Comparison of ENCODE assay signal across 1 cellular context in the genomic region with DNA sequence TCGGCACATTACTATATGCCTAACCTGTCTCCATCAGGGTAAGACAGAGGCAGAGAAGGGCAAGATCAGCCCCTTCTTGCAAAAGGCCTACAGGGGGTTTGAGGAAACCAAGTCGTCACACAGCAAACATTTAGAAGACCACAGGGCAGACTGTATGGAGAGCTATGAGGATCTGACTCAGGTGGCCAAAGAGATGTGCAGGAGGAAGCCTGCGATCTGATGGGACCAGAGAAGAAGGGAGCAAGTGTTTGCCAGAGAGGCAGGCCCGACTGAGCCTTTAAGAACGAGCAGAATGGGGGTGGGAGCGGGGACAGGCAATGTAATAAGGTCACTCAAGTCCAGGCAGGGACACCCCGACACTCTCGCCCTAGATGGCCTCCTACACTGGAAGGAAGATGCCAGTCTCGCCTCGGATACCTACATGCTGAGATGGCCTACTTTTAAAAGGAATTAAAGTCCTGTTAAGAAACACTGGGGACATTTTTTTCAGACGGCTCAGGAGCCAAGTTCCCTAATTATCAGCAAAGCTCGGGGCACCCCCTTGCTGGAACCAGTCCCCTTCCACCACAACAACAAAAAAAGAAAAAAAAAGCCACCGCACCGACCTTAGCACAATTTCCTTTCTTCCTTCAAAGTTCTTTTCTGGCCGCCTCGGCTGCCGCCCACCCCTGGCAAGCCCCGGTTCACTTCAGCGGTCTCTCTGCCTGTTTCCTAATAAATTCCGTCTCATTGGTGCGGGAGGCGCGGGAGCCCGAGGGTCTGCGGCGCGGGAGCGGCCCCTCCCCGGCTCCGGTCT.
TF ChIP-seq lines count a peak whose summit lies in the region.

No MANE protein-coding gene starts in this region.

TF ChIP-seq in GM12878, 131 proteins besides CTCF, POLR2A, EP300 and RAD21 (continued from another document):
- TF ChIP-seq RB1 (IDR thresholded peaks at IDR 0.05; ENCODE audit: borderline replicate concordance): no peak
- TF ChIP-seq WRNIP1 (IDR thresholded peaks at IDR 0.05; ENCODE audit: borderline replicate concordance, low read depth, low read length): no peak
TF ChIP-seq in GM12878: peak in this region for 2.
